34 cellular contexts compared by ENCODE assay signal in genomic region chr14:24831677-24832076, GRCh38.
"Had no signal": no experiment of that assay in that cellular context is flagged by ENCODE, and none has a peak within 500 bp of the region (broad histone marks: within the 10 kb centered on the region; RNA-seq: fewer than 3 reads in every experiment).

No MANE protein-coding gene starts in this region.

- H3K9me3 ChIP-seq: MG63 had no signal

- H3K27me3 ChIP-seq: MG63 had no signal

- H3K36me3 ChIP-seq: MG63 had no signal

- H3K4me3 ChIP-seq: MG63 had no signal

- DNase-seq: Karpas-422, Kasumi-1, MG63, MM.1S, MV-4-11, NCI-H1048, NCI-H1092, NCI-H1092 treated with DMSO at 0.1 percent for 48 hours, NCI-H1105, NCI-H1105 treated with DMSO at 0.1 percent for 48 hours, NCI-H1417, NCI-H1417 treated with DMSO at 0.1 percent for 48 hours, NCI-H1436, NCI-H1436 treated with DMSO at 0.1 percent for 48 hours, NCI-H146, NCI-H1694, NCI-H1694 treated with DMSO at 0.1 percent for 48 hours, NCI-H187, NCI-H187 treated with DMSO at 0.1 percent for 48 hours, NCI-H1930, NCI-H2029, NCI-H2029 treated with DMSO at 0.1 percent for 48 hours, NCI-H2081, NCI-H2081 treated with DMSO at 0.1 percent for 48 hours, NCI-H2107, NCI-H2171, NCI-H2171 treated with DMSO at 0.1 percent for 48 hours, NCI-H2227 treated with DMSO at 0.1 percent for 48 hours, NCI-H226, NCI-H345, NCI-H446, NCI-H446 treated with DMSO at 0.1 percent for 48 hours, NCI-H510A, NCI-H510A treated with DMSO at 0.1 percent for 48 hours had no signal
